Comparison of ENCODE assay signal across 9 cellular contexts in genomic region chr3:177596248-177596821, GRCh38.
DNase-seq lines count a peak whose midpoint lies in the region; ATAC-seq and TF ChIP-seq lines count a peak whose summit lies in the region.
"Had no signal": no experiment of that assay in that cellular context is flagged by ENCODE, and none has a peak within 500 bp of the region (broad histone marks: within the 10 kb centered on the region; RNA-seq: fewer than 3 reads in every experiment).

No MANE protein-coding gene starts in this region.

- H3K4me1 ChIP-seq in RWPE2 (ENCODE audit: insufficient read depth, poor library complexity, severe bottlenecking) (peaks cover 80% of the 10 kb centered on the region), gastroesophageal sphincter (peaks cover 22 to 50% (median 26%) of the 10 kb centered on the region in 3 donors), thoracic aorta (ENCODE audit: control insufficient read depth in 1 of 2, low read depth in 2 of 2) (peaks cover 31 to 76% of the 10 kb centered on the region in 2 donors), lower lobe of right lung (peaks cover 64% of the 10 kb centered on the region)

- POLR2A ChIA-PET in activated CD4-positive, alpha-beta memory T cell treated with anti-CD3 and anti-CD28 coated beads for 36 hours (lab: Charles Lee), result no interaction called here
- POLR2A ChIA-PET in activated CD4-positive, alpha-beta memory T cell treated with anti-CD3 and anti-CD28 coated beads, Interleukin-2, amount 10 ng/mL, durations not matched to agents 7 days and 5 days (lab: Charles Lee), result interaction anchor here (2.4 to 3.2 kb wide), 2 partner anchors 236 to 395 kb away, joined by 10 to 13 read pairs; no protein-coding TSS in a partner anchor

- H3K27me3 ChIP-seq in RWPE2 (ENCODE audit: insufficient read depth, poor library complexity, severe bottlenecking), result no peaks in the 10 kb centered on the region
- H3K27me3 ChIP-seq in gastroesophageal sphincter, result no peaks in the 10 kb centered on the region
- H3K27me3 ChIP-seq in thoracic aorta (replicated peaks; ENCODE audit: insufficient read depth), result no peaks in the 10 kb centered on the region
- no peaks in the 10 kb centered on the region for H3K27me3 ChIP-seq in lower lobe of right lung (ENCODE audit: low read depth)

- H3K4me1 Mint-ChIP-seq in activated CD4-positive, alpha-beta memory T cell treated with anti-CD3 and anti-CD28 coated beads for 36 hours (ENCODE audit: low read depth), result peaks cover 81% of the 10 kb centered on the region
- peaks cover 69% of the 10 kb centered on the region for H3K4me1 Mint-ChIP-seq in activated CD4-positive, alpha-beta memory T cell treated with anti-CD3 and anti-CD28 coated beads, Interleukin-2, amount 10 ng/mL, durations not matched to agents 7 days and 5 days

- no peak overlapping the region for H3K4me3 Mint-ChIP-seq in activated CD4-positive, alpha-beta memory T cell treated with anti-CD3 and anti-CD28 coated beads for 36 hours
- no peak overlapping the region for H3K4me3 Mint-ChIP-seq in activated CD4-positive, alpha-beta memory T cell treated with anti-CD3 and anti-CD28 coated beads, Interleukin-2, amount 10 ng/mL, durations not matched to agents 7 days and 5 days
- H3K4me3 Mint-ChIP-seq: WTC11 had no signal

- CTCF ChIA-PET in activated CD4-positive, alpha-beta memory T cell treated with anti-CD3 and anti-CD28 coated beads for 36 hours (lab: Charles Lee), result no interaction called here
- CTCF ChIA-PET in activated CD4-positive, alpha-beta memory T cell treated with anti-CD3 and anti-CD28 coated beads, Interleukin-2, amount 10 ng/mL, durations not matched to agents 7 days and 5 days (lab: Charles Lee), result no interaction called here

- no peaks in the 10 kb centered on the region for H3K36me3 Mint-ChIP-seq in activated CD4-positive, alpha-beta memory T cell treated with anti-CD3 and anti-CD28 coated beads for 36 hours
- peaks cover 4% of the 10 kb centered on the region for H3K36me3 Mint-ChIP-seq in activated CD4-positive, alpha-beta memory T cell treated with anti-CD3 and anti-CD28 coated beads, Interleukin-2, amount 10 ng/mL, durations not matched to agents 7 days and 5 days (ENCODE audit: low read depth)
- H3K36me3 Mint-ChIP-seq: WTC11 had no signal

- no peak overlapping the region for H3K27ac Mint-ChIP-seq in activated CD4-positive, alpha-beta memory T cell treated with anti-CD3 and anti-CD28 coated beads for 36 hours
- H3K27ac Mint-ChIP-seq in activated CD4-positive, alpha-beta memory T cell treated with anti-CD3 and anti-CD28 coated beads, Interleukin-2, amount 10 ng/mL, durations not matched to agents 7 days and 5 days, result no peak overlapping the region
- H3K27ac Mint-ChIP-seq: WTC11 had no signal

- H3K27ac ChIP-seq in RWPE2 (ENCODE audit: poor library complexity, severe bottlenecking), result peak overlapping the region; percentile 97
- peak overlapping the region; percentile 45 to 78 (median 63) for H3K27ac ChIP-seq in gastroesophageal sphincter
- peak overlapping the region; percentile 13 to 16 for H3K27ac ChIP-seq in thoracic aorta
- H3K27ac ChIP-seq in lower lobe of right lung, result no peak overlapping the region

- no peak for TF ChIP-seq EP300 in gastroesophageal sphincter (IDR thresholded peaks at IDR 0.05)

- H3K9me3 Mint-ChIP-seq in activated CD4-positive, alpha-beta memory T cell treated with anti-CD3 and anti-CD28 coated beads for 36 hours, result no peaks in the 10 kb centered on the region
- no peaks in the 10 kb centered on the region for H3K9me3 Mint-ChIP-seq in activated CD4-positive, alpha-beta memory T cell treated with anti-CD3 and anti-CD28 coated beads, Interleukin-2, amount 10 ng/mL, durations not matched to agents 7 days and 5 days
- H3K9me3 Mint-ChIP-seq: WTC11 had no signal

- H3K36me3 ChIP-seq in RWPE2 (ENCODE audit: low read depth) (no peaks in the 10 kb centered on the region), gastroesophageal sphincter (no peaks in the 10 kb centered on the region), thoracic aorta (no peaks in the 10 kb centered on the region), lower lobe of right lung (no peaks in the 10 kb centered on the region)

- H3K9me3 ChIP-seq in RWPE2 (ENCODE audit: severe bottlenecking) (no peaks in the 10 kb centered on the region), gastroesophageal sphincter (no peaks in the 10 kb centered on the region), thoracic aorta (no peaks in the 10 kb centered on the region), lower lobe of right lung (no peaks in the 10 kb centered on the region)

- no peaks in the 10 kb centered on the region for H3K27me3 Mint-ChIP-seq in activated CD4-positive, alpha-beta memory T cell treated with anti-CD3 and anti-CD28 coated beads for 36 hours
- H3K27me3 Mint-ChIP-seq in activated CD4-positive, alpha-beta memory T cell treated with anti-CD3 and anti-CD28 coated beads, Interleukin-2, amount 10 ng/mL, durations not matched to agents 7 days and 5 days, result no peaks in the 10 kb centered on the region

- intact Hi-C loops in activated CD4-positive, alpha-beta memory T cell treated with anti-CD3 and anti-CD28 coated beads for 36 hours (cut with micrococcal nuclease), result loop anchor here (5.0 to 10.0 kb wide), 5 partner anchors 51 to 542 kb away; partner anchors contain the start of gene TBL1XR1
- intact Hi-C loops in lower lobe of right lung (cut with DNase I), result no loop called here

- no peak for TF ChIP-seq CTCF in RWPE2 (IDR thresholded peaks at IDR 0.05; ENCODE audit: poor library complexity, severe bottlenecking)
- TF ChIP-seq CTCF in gastroesophageal sphincter (IDR thresholded peaks at IDR 0.05), result no peak
- TF ChIP-seq CTCF in thoracic aorta (IDR thresholded peaks at IDR 0.05), result no peak
- no peak for TF ChIP-seq CTCF in lower lobe of right lung (IDR thresholded peaks at IDR 0.05)

- H3K4me3 ChIP-seq in RWPE2 (ENCODE audit: severe bottlenecking) (no peak overlapping the region), gastroesophageal sphincter (no peak overlapping the region), thoracic aorta (no peak overlapping the region), lower lobe of right lung (no peak overlapping the region)

- WGBS in gastroesophageal sphincter (ENCODE audit: low coverage in 1 of 2), 2 donors, result 29% methylated on average over 3 of the region's 3 CpGs; no CpG with 5 or more reads in 1 of the 2 donors

- peak; percentile 13 for DNase-seq in activated CD4-positive, alpha-beta memory T cell treated with anti-CD3 and anti-CD28 coated beads for 36 hours
- no peak for DNase-seq in activated CD4-positive, alpha-beta memory T cell treated with anti-CD3 and anti-CD28 coated beads, Interleukin-2, amount 10 ng/mL, durations not matched to agents 7 days and 5 days
- DNase-seq in RWPE2 (ENCODE audit: low spot score), result no peak
- DNase-seq in thoracic aorta (ENCODE audit: low spot score), result no peak
- DNase-seq in UCSD-AML1 (lab: John Stamatoyannopoulos, UW; ENCODE audit: unreplicated experiment), result no peak
- DNase-seq in GM03348 (ENCODE audit: low spot score), result no peak
- DNase-seq in lower lobe of right lung, result no peak

- TF ChIP-seq POLR2A in gastroesophageal sphincter (IDR thresholded peaks at IDR 0.05), result no peak

- ATAC-seq in RWPE2 (ENCODE audit: low read depth) (no peak), gastroesophageal sphincter (no peak), thoracic aorta (ENCODE audit: insufficient number of reproducible peaks, low FRiP score, low read depth) (no peak), lower lobe of right lung (no peak)
